9 cellular contexts compared by ENCODE assay signal in the genomic region with DNA sequence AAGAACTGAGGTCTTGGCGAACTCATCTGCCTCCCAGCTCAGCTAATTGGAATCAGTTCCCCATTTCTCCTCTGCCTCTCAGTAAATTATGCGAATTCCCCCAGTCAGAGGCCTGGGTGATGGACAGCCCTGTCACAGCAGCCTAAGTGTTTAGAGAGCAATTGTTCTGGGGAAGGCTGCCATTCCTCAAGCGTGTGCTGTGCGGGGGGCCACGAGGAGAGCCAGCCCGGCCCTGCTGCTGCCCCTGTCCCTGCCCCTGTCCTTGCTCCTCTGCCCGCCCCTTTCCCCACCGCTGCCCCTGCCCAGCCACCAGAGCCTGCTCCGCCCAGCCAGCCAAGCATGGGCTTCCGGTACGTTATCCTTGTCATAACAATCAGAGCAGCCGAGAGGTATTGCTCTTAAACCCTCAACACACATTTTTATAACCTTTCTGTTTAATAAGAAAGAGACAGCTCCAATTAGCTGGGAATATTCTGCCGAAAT. TPM values are rescaled to one million over a fixed set of nuclear protein-coding genes. Genes with fewer than 3 reads are reported as not detected.
DNase-seq lines count a peak whose midpoint lies in the region; ATAC-seq and TF ChIP-seq lines count a peak whose summit lies in the region.
"Had no signal": no experiment of that assay in that cellular context is flagged by ENCODE, and none has a peak within 500 bp of the region (broad histone marks: within the 10 kb centered on the region; RNA-seq: fewer than 3 reads in every experiment).

No MANE protein-coding gene starts in this region.

- peak; percentile 21 for DNase-seq in activated CD4-positive, alpha-beta memory T cell treated with anti-CD3 and anti-CD28 coated beads for 36 hours
- DNase-seq in activated CD4-positive, alpha-beta memory T cell treated with anti-CD3 and anti-CD28 coated beads, Interleukin-2, amount 10 ng/mL, durations not matched to agents 7 days and 5 days = no peak
- DNase-seq in lung microvascular endothelial cell (ENCODE audit: low read depth in 2 of 2) (peak; percentile 21 to 39), upper lobe of right lung (peak; percentile 74)
- no peak for DNase-seq in stimulated activated CD8-positive, alpha-beta memory T cell treated with anti-CD3 and anti-CD28 coated beads, Interleukin-4, amount 100 ng/mL, for 48 hours
- DNase-seq in activated CD4-positive, alpha-beta T cell treated with anti-CD3 and anti-CD28 coated beads, Interleukin-2, amount 10 ng/mL, durations not matched to agents 7 days and 5 days = no peak
- no peak for DNase-seq in activated T-cell treated with anti-CD3 and anti-CD28 coated beads, Interleukin-2, amount 50 U/mL, for 1 hour
- DNase-seq: activated T-cell treated with anti-CD3 and anti-CD28 coated beads, Interleukin-2, amount 50 U/mL, for 4 hours had no signal

- H3K27ac ChIP-seq in upper lobe of right lung = peak overlapping the region; percentile 65

- H3K27me3 ChIP-seq in upper lobe of right lung = no peaks in the 10 kb centered on the region

- CTCF ChIA-PET in activated CD4-positive, alpha-beta memory T cell treated with anti-CD3 and anti-CD28 coated beads for 36 hours (lab: Charles Lee) = interaction anchor here (1.6 kb wide), 1 partner anchor 27 kb away, joined by 10 read pairs; no protein-coding TSS in a partner anchor
- CTCF ChIA-PET in activated CD4-positive, alpha-beta memory T cell treated with anti-CD3 and anti-CD28 coated beads, Interleukin-2, amount 10 ng/mL, durations not matched to agents 7 days and 5 days (lab: Charles Lee) = no interaction called here
- CTCF ChIA-PET in activated CD4-positive, alpha-beta T cell treated with anti-CD3 and anti-CD28 coated beads, Interleukin-2, amount 10 ng/mL, durations not matched to agents 7 days and 5 days (lab: Charles Lee) = no interaction called here

- intact Hi-C loops in activated CD4-positive, alpha-beta memory T cell treated with anti-CD3 and anti-CD28 coated beads for 36 hours (cut with micrococcal nuclease) = no loop called here
- intact Hi-C loops in upper lobe of right lung (cut with DNase I) = no loop called here

- H3K4me3 ChIP-seq in upper lobe of right lung = peak overlapping the region; percentile 26

- ATAC-seq in upper lobe of right lung = peak; percentile 53

- no peaks in the 10 kb centered on the region for H3K27me3 Mint-ChIP-seq in activated CD4-positive, alpha-beta memory T cell treated with anti-CD3 and anti-CD28 coated beads for 36 hours
- peaks cover 20% of the 10 kb centered on the region for H3K27me3 Mint-ChIP-seq in activated CD4-positive, alpha-beta memory T cell treated with anti-CD3 and anti-CD28 coated beads, Interleukin-2, amount 10 ng/mL, durations not matched to agents 7 days and 5 days
- peaks cover 4% of the 10 kb centered on the region for H3K27me3 Mint-ChIP-seq in brain
- H3K27me3 Mint-ChIP-seq in activated CD4-positive, alpha-beta T cell treated with anti-CD3 and anti-CD28 coated beads, Interleukin-2, amount 10 ng/mL, durations not matched to agents 7 days and 5 days = peaks cover 3% of the 10 kb centered on the region

- no peaks in the 10 kb centered on the region for H3K4me1 Mint-ChIP-seq in activated CD4-positive, alpha-beta memory T cell treated with anti-CD3 and anti-CD28 coated beads for 36 hours (ENCODE audit: low read depth)
- peaks cover 9% of the 10 kb centered on the region for H3K4me1 Mint-ChIP-seq in activated CD4-positive, alpha-beta memory T cell treated with anti-CD3 and anti-CD28 coated beads, Interleukin-2, amount 10 ng/mL, durations not matched to agents 7 days and 5 days
- H3K4me1 Mint-ChIP-seq in brain = peaks cover 87% of the 10 kb centered on the region
- peaks cover 6% of the 10 kb centered on the region for H3K4me1 Mint-ChIP-seq in activated CD4-positive, alpha-beta T cell treated with anti-CD3 and anti-CD28 coated beads, Interleukin-2, amount 10 ng/mL, durations not matched to agents 7 days and 5 days

- H3K36me3 Mint-ChIP-seq in activated CD4-positive, alpha-beta memory T cell treated with anti-CD3 and anti-CD28 coated beads for 36 hours = no peaks in the 10 kb centered on the region
- H3K36me3 Mint-ChIP-seq in activated CD4-positive, alpha-beta memory T cell treated with anti-CD3 and anti-CD28 coated beads, Interleukin-2, amount 10 ng/mL, durations not matched to agents 7 days and 5 days (ENCODE audit: low read depth) = no peaks in the 10 kb centered on the region
- H3K36me3 Mint-ChIP-seq in brain = no peaks in the 10 kb centered on the region
- no peaks in the 10 kb centered on the region for H3K36me3 Mint-ChIP-seq in activated CD4-positive, alpha-beta T cell treated with anti-CD3 and anti-CD28 coated beads, Interleukin-2, amount 10 ng/mL, durations not matched to agents 7 days and 5 days (ENCODE audit: low read depth)

- no peaks in the 10 kb centered on the region for H3K9me3 ChIP-seq in upper lobe of right lung

- no peak for TF ChIP-seq CTCF in brain (conservative IDR thresholded peaks at IDR 0.05)
- no peak for TF ChIP-seq CTCF in upper lobe of right lung (IDR thresholded peaks at IDR 0.05)

- H3K27ac Mint-ChIP-seq in activated CD4-positive, alpha-beta memory T cell treated with anti-CD3 and anti-CD28 coated beads for 36 hours = no peak overlapping the region
- no peak overlapping the region for H3K27ac Mint-ChIP-seq in activated CD4-positive, alpha-beta memory T cell treated with anti-CD3 and anti-CD28 coated beads, Interleukin-2, amount 10 ng/mL, durations not matched to agents 7 days and 5 days
- H3K27ac Mint-ChIP-seq in brain = peak overlapping the region in 4 of 5 experiments; percentile 38 to 95 (median 66)
- H3K27ac Mint-ChIP-seq in activated CD4-positive, alpha-beta T cell treated with anti-CD3 and anti-CD28 coated beads, Interleukin-2, amount 10 ng/mL, durations not matched to agents 7 days and 5 days = no peak overlapping the region

- POLR2A ChIA-PET in activated CD4-positive, alpha-beta memory T cell treated with anti-CD3 and anti-CD28 coated beads for 36 hours (lab: Charles Lee) = no interaction called here
- POLR2A ChIA-PET in activated CD4-positive, alpha-beta memory T cell treated with anti-CD3 and anti-CD28 coated beads, Interleukin-2, amount 10 ng/mL, durations not matched to agents 7 days and 5 days (lab: Charles Lee) = no interaction called here
- POLR2A ChIA-PET in activated CD4-positive, alpha-beta T cell treated with anti-CD3 and anti-CD28 coated beads, Interleukin-2, amount 10 ng/mL, durations not matched to agents 7 days and 5 days (lab: Charles Lee) = no interaction called here

- H3K4me1 ChIP-seq in upper lobe of right lung = peaks cover 20% of the 10 kb centered on the region

- no peak overlapping the region for H3K4me3 Mint-ChIP-seq in activated CD4-positive, alpha-beta memory T cell treated with anti-CD3 and anti-CD28 coated beads for 36 hours
- no peak overlapping the region for H3K4me3 Mint-ChIP-seq in activated CD4-positive, alpha-beta memory T cell treated with anti-CD3 and anti-CD28 coated beads, Interleukin-2, amount 10 ng/mL, durations not matched to agents 7 days and 5 days
- H3K4me3 Mint-ChIP-seq in brain = peak overlapping the region in 2 of 5 experiments; percentile 54 to 56
- H3K4me3 Mint-ChIP-seq in activated CD4-positive, alpha-beta T cell treated with anti-CD3 and anti-CD28 coated beads, Interleukin-2, amount 10 ng/mL, durations not matched to agents 7 days and 5 days = no peak overlapping the region
- H3K4me3 Mint-ChIP-seq: activated T-cell treated with anti-CD3 and anti-CD28 coated beads, Interleukin-2, amount 50 U/mL, for 4 hours had no signal

- H3K36me3 ChIP-seq in upper lobe of right lung = no peaks in the 10 kb centered on the region

- H3K9me3 Mint-ChIP-seq in activated CD4-positive, alpha-beta memory T cell treated with anti-CD3 and anti-CD28 coated beads for 36 hours = no peaks in the 10 kb centered on the region
- H3K9me3 Mint-ChIP-seq in activated CD4-positive, alpha-beta memory T cell treated with anti-CD3 and anti-CD28 coated beads, Interleukin-2, amount 10 ng/mL, durations not matched to agents 7 days and 5 days = no peaks in the 10 kb centered on the region
- peaks cover 0 to 4% (median 0%) of the 10 kb centered on the region in 5 experiments for H3K9me3 Mint-ChIP-seq in brain
- no peaks in the 10 kb centered on the region for H3K9me3 Mint-ChIP-seq in activated CD4-positive, alpha-beta T cell treated with anti-CD3 and anti-CD28 coated beads, Interleukin-2, amount 10 ng/mL, durations not matched to agents 7 days and 5 days
- H3K9me3 Mint-ChIP-seq: activated T-cell treated with anti-CD3 and anti-CD28 coated beads, Interleukin-2, amount 50 U/mL, for 4 hours had no signal

RNA-seq across cellular contexts. Expression of gene CACNA2D2, which starts 12.2 kb away (rescaled TPM):
- total RNA-seq in activated CD4-positive, alpha-beta memory T cell treated with anti-CD3 and anti-CD28 coated beads for 36 hours = under 1 TPM; 0.63 to 0.69 TPM
- total RNA-seq in activated CD4-positive, alpha-beta memory T cell treated with anti-CD3 and anti-CD28 coated beads, Interleukin-2, amount 10 ng/mL, durations not matched to agents 7 days and 5 days = under 1 TPM; 0.45 to 0.55 TPM
- polyA plus RNA-seq in brain (ENCODE audit: insufficient read depth, low read depth, low replicate concordance) = 3.0 TPM
- under 0.01 TPM in 1 of 2 replicates, not detected in the other for total RNA-seq in lung microvascular endothelial cell
- 119 TPM for total RNA-seq in upper lobe of right lung
- total RNA-seq in activated CD4-positive, alpha-beta T cell treated with anti-CD3 and anti-CD28 coated beads, Interleukin-2, amount 10 ng/mL, durations not matched to agents 7 days and 5 days = under 1 TPM; 0.60 to 0.62 TPM

RNA-seq across cellular contexts. Expression of gene C3orf18, which starts 51.9 kb away (rescaled TPM):
- total RNA-seq in activated CD4-positive, alpha-beta memory T cell treated with anti-CD3 and anti-CD28 coated beads for 36 hours = 10 to 100 TPM; 16.7 to 17.0 TPM
- total RNA-seq in activated CD4-positive, alpha-beta memory T cell treated with anti-CD3 and anti-CD28 coated beads, Interleukin-2, amount 10 ng/mL, durations not matched to agents 7 days and 5 days = 10 to 100 TPM; 14.6 to 17.5 TPM
- 13.4 TPM for polyA plus RNA-seq in brain (ENCODE audit: insufficient read depth, low read depth, low replicate concordance)
- 0.87 and 1.4 TPM in 2 replicates for total RNA-seq in lung microvascular endothelial cell
- 6.9 TPM for total RNA-seq in upper lobe of right lung
- total RNA-seq in activated CD4-positive, alpha-beta T cell treated with anti-CD3 and anti-CD28 coated beads, Interleukin-2, amount 10 ng/mL, durations not matched to agents 7 days and 5 days = 10 to 100 TPM; 29.0 to 33.9 TPM

RNA-seq across cellular contexts. Expression of gene HEMK1, which starts 53.7 kb away (rescaled TPM):
- 10 to 100 TPM; 78.7 to 82.6 TPM for total RNA-seq in activated CD4-positive, alpha-beta memory T cell treated with anti-CD3 and anti-CD28 coated beads for 36 hours
- total RNA-seq in activated CD4-positive, alpha-beta memory T cell treated with anti-CD3 and anti-CD28 coated beads, Interleukin-2, amount 10 ng/mL, durations not matched to agents 7 days and 5 days = 10 to 100 TPM; 49.6 to 50.1 TPM
- 12.9 TPM for polyA plus RNA-seq in brain (ENCODE audit: insufficient read depth, low read depth, low replicate concordance)
- total RNA-seq in lung microvascular endothelial cell (2.6 and 2.8 TPM in 2 replicates), upper lobe of right lung (28.3 TPM)
- total RNA-seq in activated CD4-positive, alpha-beta T cell treated with anti-CD3 and anti-CD28 coated beads, Interleukin-2, amount 10 ng/mL, durations not matched to agents 7 days and 5 days = 10 to 100 TPM; 42.3 to 49.0 TPM

Comparison
In these comparisons a context has a peak if more than half of its experiments do, and no peak if none do; other contexts are left out.
1. DNase-seq: peak in activated CD4-positive, alpha-beta memory T cell treated with anti-CD3 and anti-CD28 coated beads for 36 hours (single experiment), lung microvascular endothelial cell (2 of 2) and upper lobe of right lung (single experiment); none in activated CD4-positive, alpha-beta memory T cell treated with anti-CD3 and anti-CD28 coated beads, Interleukin-2, amount 10 ng/mL, durations not matched to agents 7 days and 5 days (single experiment), stimulated activated CD8-positive, alpha-beta memory T cell treated with anti-CD3 and anti-CD28 coated beads, Interleukin-4, amount 100 ng/mL, for 48 hours (single experiment), activated CD4-positive, alpha-beta T cell treated with anti-CD3 and anti-CD28 coated beads, Interleukin-2, amount 10 ng/mL, durations not matched to agents 7 days and 5 days (single experiment) and activated T-cell treated with anti-CD3 and anti-CD28 coated beads, Interleukin-2, amount 50 U/mL, for 1 hour (single experiment).
2. H3K27ac Mint-ChIP-seq: peak in brain (4 of 5); none in activated CD4-positive, alpha-beta memory T cell treated with anti-CD3 and anti-CD28 coated beads for 36 hours (single experiment), activated CD4-positive, alpha-beta memory T cell treated with anti-CD3 and anti-CD28 coated beads, Interleukin-2, amount 10 ng/mL, durations not matched to agents 7 days and 5 days (single experiment) and activated CD4-positive, alpha-beta T cell treated with anti-CD3 and anti-CD28 coated beads, Interleukin-2, amount 10 ng/mL, durations not matched to agents 7 days and 5 days (single experiment).
3. RNA of gene CACNA2D2, which starts 12.2 kb away (total RNA-seq): 119 TPM in upper lobe of right lung (single experiment); 0.63 to 0.69 TPM in activated CD4-positive, alpha-beta memory T cell treated with anti-CD3 and anti-CD28 coated beads for 36 hours, 0.60 to 0.62 TPM in activated CD4-positive, alpha-beta T cell treated with anti-CD3 and anti-CD28 coated beads, Interleukin-2, amount 10 ng/mL, durations not matched to agents 7 days and 5 days, 0.45 to 0.55 TPM in activated CD4-positive, alpha-beta memory T cell treated with anti-CD3 and anti-CD28 coated beads, Interleukin-2, amount 10 ng/mL, durations not matched to agents 7 days and 5 days and under 0.01 TPM in lung microvascular endothelial cell; every median in the first group is over 10 times any median in the second.